13 cellular contexts compared by ENCODE assay signal in the genomic region with DNA sequence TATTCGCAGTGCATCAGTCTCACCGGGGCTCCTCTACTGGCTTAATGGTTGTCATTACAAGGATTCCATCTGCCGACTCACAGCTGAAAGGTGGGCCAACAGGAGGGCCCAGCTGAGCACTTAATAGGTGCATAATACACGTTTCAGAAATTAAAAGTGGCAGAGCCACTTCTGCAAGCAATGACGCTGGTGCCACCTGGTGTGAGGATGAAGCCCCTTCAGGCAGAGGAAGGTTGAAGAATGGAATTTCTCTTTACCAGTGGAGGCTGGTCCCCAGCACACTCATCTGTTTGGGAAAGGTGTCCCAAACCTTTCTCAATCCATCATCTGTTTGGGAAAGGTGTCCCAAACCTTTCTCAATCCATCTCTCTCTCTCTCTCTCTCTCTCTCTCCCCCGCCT. TPM values are rescaled to one million over a fixed set of nuclear protein-coding genes. Genes with fewer than 3 reads are reported as not detected.
DNase-seq lines count a peak whose midpoint lies in the region; ATAC-seq and TF ChIP-seq lines count a peak whose summit lies in the region.
"Had no signal": no experiment of that assay in that cellular context is flagged by ENCODE, and none has a peak within 500 bp of the region (broad histone marks: within the 10 kb centered on the region; RNA-seq: fewer than 3 reads in every experiment).

No MANE protein-coding gene starts in this region.

- H3K27ac ChIP-seq in GM23248 (no peak overlapping the region), PC-9 (no peak overlapping the region)
- H3K27ac ChIP-seq: Peyer's patch had no signal

- H3K9me3 Mint-ChIP-seq in activated naive CD8-positive, alpha-beta T cell treated with anti-CD3 and anti-CD28 coated beads for 36 hours: peaks cover 4% of the 10 kb centered on the region

- H3K9me3 ChIP-seq in GM23248 (ENCODE audit: low read depth): no peaks in the 10 kb centered on the region
- no peaks in the 10 kb centered on the region for H3K9me3 ChIP-seq in PC-9 (ENCODE audit: insufficient read depth, low read depth)
- H3K9me3 ChIP-seq: Peyer's patch had no signal

- no peaks in the 10 kb centered on the region for H3K4me1 Mint-ChIP-seq in activated naive CD8-positive, alpha-beta T cell treated with anti-CD3 and anti-CD28 coated beads for 36 hours

- WGBS in GM23248 (ENCODE audit: low coverage in 1 of 2, low lambda C conversion rate in 2 of 2, missing lambda C conversion rate in 2 of 2), 2 experiments: 53 to 58% methylated on average over 5 to 6 of the region's 6 CpGs

- H3K27ac Mint-ChIP-seq in activated naive CD8-positive, alpha-beta T cell treated with anti-CD3 and anti-CD28 coated beads for 36 hours: no peak overlapping the region

- no peaks in the 10 kb centered on the region for H3K36me3 ChIP-seq in GM23248 (ENCODE audit: low read depth)
- H3K36me3 ChIP-seq in PC-9 (ENCODE audit: low read depth): no peaks in the 10 kb centered on the region
- H3K36me3 ChIP-seq: Peyer's patch had no signal

- H3K27me3 ChIP-seq in GM23248 (replicated peaks; ENCODE audit: insufficient read depth) (no peaks in the 10 kb centered on the region), PC-9 (ENCODE audit: insufficient read depth, low read depth) (no peaks in the 10 kb centered on the region)
- H3K27me3 ChIP-seq: Peyer's patch had no signal

- peaks cover 1% of the 10 kb centered on the region for H3K36me3 Mint-ChIP-seq in activated naive CD8-positive, alpha-beta T cell treated with anti-CD3 and anti-CD28 coated beads for 36 hours

- no TSS peak for BruUV-seq in PC-9 (replicated peaks; lab: Mats Ljungman, UMichigan)

- H4K20me1 ChIP-seq in GM23248 (ENCODE audit: insufficient read depth): no peaks in the 10 kb centered on the region
- H4K20me1 ChIP-seq in PC-9 (ENCODE audit: insufficient read depth): no peaks in the 10 kb centered on the region

- no peak overlapping the region for H3K4me3 ChIP-seq in GM23248
- H3K4me3 ChIP-seq in PC-9: no peak overlapping the region
- no peak overlapping the region for H3K4me3 ChIP-seq in fibroblast of mammary gland (ENCODE audit: control insufficient read depth, low read depth, low read length)
- H3K4me3 ChIP-seq: Peyer's patch had no signal

- no peaks in the 10 kb centered on the region for H3K4me1 ChIP-seq in GM23248 (ENCODE audit: insufficient read depth)
- 0 out of 2 replicates have a peak, but pooled peaks cover 4% of the 10 kb centered on the region for H3K4me1 ChIP-seq in PC-9 (replicated peaks; ENCODE audit: insufficient read depth)
- H3K4me1 ChIP-seq: Peyer's patch had no signal

- H3K9me2 ChIP-seq in GM23248 (ENCODE audit: insufficient read depth) (no peaks in the 10 kb centered on the region), PC-9 (ENCODE audit: insufficient read depth) (no peaks in the 10 kb centered on the region)

- CTCF ChIA-PET in PC-9 (lab: Charles Lee): no interaction called here

- H3K9ac ChIP-seq in GM23248: no peak overlapping the region

- H3K4me2 ChIP-seq in GM23248 (ENCODE audit: unreplicated experiment) (no peak overlapping the region), PC-9 (no peak overlapping the region)

- H3K4me3 Mint-ChIP-seq in activated naive CD8-positive, alpha-beta T cell treated with anti-CD3 and anti-CD28 coated beads for 36 hours: no peak overlapping the region

- intact Hi-C loops in PC-9 (cut with micrococcal nuclease; ENCODE audit: unreplicated experiment): loop anchor here (10.0 kb wide), 2 partner anchors 859 to 1399 kb away; partner anchors contain the start of gene GMPR

- POLR2A ChIA-PET in PC-9 (lab: Charles Lee; ENCODE audit: unreplicated experiment): no interaction called here

- H3F3A ChIP-seq in GM23248 (ENCODE audit: insufficient read depth): no peaks in the 10 kb centered on the region
- 0 out of 2 replicates have a peak, but pooled peaks cover 4% of the 10 kb centered on the region for H3F3A ChIP-seq in PC-9 (ENCODE audit: insufficient read depth, low read depth)

- peaks cover 23% of the 10 kb centered on the region for H3K27me3 Mint-ChIP-seq in activated naive CD8-positive, alpha-beta T cell treated with anti-CD3 and anti-CD28 coated beads for 36 hours

- no peak overlapping the region for H2AFZ ChIP-seq in GM23248
- H2AFZ ChIP-seq in PC-9: no peak overlapping the region

- in situ Hi-C loops in GM23248 (cut with MboI): loop anchor here (5.0 to 25.0 kb wide), 3 partner anchors 326 to 756 kb away; no protein-coding TSS in a partner anchor

- no peaks in the 10 kb centered on the region for H3K79me2 ChIP-seq in GM23248 (ENCODE audit: insufficient read depth)
- no peaks in the 10 kb centered on the region for H3K79me2 ChIP-seq in PC-9 (ENCODE audit: low read depth)

- DNase-seq in AG09319 (ENCODE audit: extremely low read depth, low read depth): no peak
- peak; percentile 34 for DNase-seq in GM23248
- peak in 1 of 2 experiments; percentile 23 for DNase-seq in PC-9
- DNase-seq in fibroblast of mammary gland (ENCODE audit: low read depth): peak; percentile 5
- DNase-seq in activated naive CD8-positive, alpha-beta T cell treated with anti-CD3 and anti-CD28 coated beads for 36 hours: no peak
- no peak for DNase-seq in superior temporal gyrus (ENCODE audit: extremely low spot score)
- DNase-seq: activated CD4-positive, alpha-beta T cell treated with anti-CD3 and anti-CD28 coated beads, Interleukin-2, amount 50 U/mL, for 1 hour; DMS153; KBM-7; midbrain; Peyer's patch had no signal

- ATAC-seq in HG03521 (IDR thresholded peaks at IDR 0.05; ENCODE audit: unreplicated experiment): no peak
- ATAC-seq in HG02798 (IDR thresholded peaks at IDR 0.05; ENCODE audit: poor library complexity, unreplicated experiment): no peak

- TF ChIP-seq CTCF in AG09319 (IDR thresholded peaks at IDR 0.05; ENCODE audit: low read depth, low read length) (peak; percentile 19), PC-9 (conservative IDR thresholded peaks at IDR 0.05) (peak; percentile 57), fibroblast of mammary gland (conservative IDR thresholded peaks at IDR 0.05; ENCODE audit: control insufficient read depth, insufficient read depth, low read depth, low read length) (peak; percentile 24)

RNA-seq across cellular contexts. Expression of gene STMND1, which starts 8.2 kb away (rescaled TPM):
- total RNA-seq in GM23248 (2014; rRNA removed; shearing (Covaris generic)): not detected in 2 replicates
- polyA plus RNA-seq in GM23248 (2016; fragmentation: Nextera tagmentation; extraction: Ambion mirVana): not detected in 2 replicates
- 0.26 TPM in 1 of 2 replicates, not detected in the other for total RNA-seq in PC-9 (2021)
- total RNA-seq in activated naive CD8-positive, alpha-beta T cell treated with anti-CD3 and anti-CD28 coated beads for 36 hours: not detected
- total RNA-seq: Peyer's patch had no signal

Comparison
In these comparisons a context has a peak if more than half of its experiments do, and no peak if none do; other contexts are left out.
1. DNase-seq: peak in GM23248 (single experiment) and fibroblast of mammary gland (single experiment); none in AG09319 (single experiment), activated naive CD8-positive, alpha-beta T cell treated with anti-CD3 and anti-CD28 coated beads for 36 hours (single experiment) and superior temporal gyrus (single experiment).
2. Peak in every context shown above with its lines, with median percentiles within 50 percentile points of each other: CTCF ChIP-seq.